Comparison of ENCODE assay signal across 10 cellular contexts in genomic region chr1:25837253-25837875, GRCh38. TPM values are rescaled to one million over a fixed set of nuclear protein-coding genes. Genes with fewer than 3 reads are reported as not detected.
DNase-seq lines count a peak whose midpoint lies in the region; ATAC-seq and TF ChIP-seq lines count a peak whose summit lies in the region.
"Had no signal": no experiment of that assay in that cellular context is flagged by ENCODE, and none has a peak within 500 bp of the region (broad histone marks: within the 10 kb centered on the region; RNA-seq: fewer than 3 reads in every experiment).

No MANE protein-coding gene starts in this region.

- H3K27ac Mint-ChIP-seq in effector memory CD8-positive, alpha-beta T cell: no peak overlapping the region
- no peak overlapping the region for H3K27ac Mint-ChIP-seq in activated naive CD8-positive, alpha-beta T cell treated with anti-CD3 and anti-CD28 coated beads for 36 hours

- no peaks in the 10 kb centered on the region for H4K20me1 ChIP-seq in hepatocyte (ENCODE audit: insufficient read depth, poor library complexity, severe bottlenecking)

- no peaks in the 10 kb centered on the region for H3K9me2 ChIP-seq in hepatocyte (replicated peaks; ENCODE audit: insufficient read depth)

- TF ChIP-seq CTCF in AG09309 (IDR thresholded peaks at IDR 0.05; ENCODE audit: control insufficient read depth, insufficient read depth, low read depth, low read length, missing control alignments) (peak; percentile 22), GM12874 (IDR thresholded peaks at IDR 0.05; ENCODE audit: insufficient read depth, low read depth, low read length) (peak; percentile 33; the same call in 1 of the 2 replicates), RWPE2 (IDR thresholded peaks at IDR 0.05; ENCODE audit: poor library complexity, severe bottlenecking) (peak; percentile 72), hepatocyte (IDR thresholded peaks at IDR 0.05; ENCODE audit: poor library complexity) (peak; percentile 55)

- DNase-seq in AG09309 (ENCODE audit: low read depth): no peak
- DNase-seq in RWPE2 (ENCODE audit: low spot score): no peak
- peak; percentile 49 for DNase-seq in hepatocyte (ENCODE audit: low spot score)
- DNase-seq in activated naive CD4-positive, alpha-beta T cell (lab: John Stamatoyannopoulos, UW): no peak
- no peak for DNase-seq in effector memory CD8-positive, alpha-beta T cell
- DNase-seq in activated naive CD8-positive, alpha-beta T cell treated with anti-CD3 and anti-CD28 coated beads for 36 hours: no peak
- DNase-seq: cerebellar nuclear complex, T1000 had no signal

- H3K9me3 ChIP-seq in RWPE2 (ENCODE audit: severe bottlenecking): no peaks in the 10 kb centered on the region
- no peaks in the 10 kb centered on the region for H3K9me3 ChIP-seq in hepatocyte (ENCODE audit: low read depth)

- H3K27me3 ChIP-seq in RWPE2 (ENCODE audit: insufficient read depth, poor library complexity, severe bottlenecking): no peaks in the 10 kb centered on the region
- no peaks in the 10 kb centered on the region for H3K27me3 ChIP-seq in hepatocyte

- no peaks in the 10 kb centered on the region for H3K27me3 Mint-ChIP-seq in effector memory CD8-positive, alpha-beta T cell
- H3K27me3 Mint-ChIP-seq in activated naive CD8-positive, alpha-beta T cell treated with anti-CD3 and anti-CD28 coated beads for 36 hours: no peaks in the 10 kb centered on the region

- no peak overlapping the region for H2AFZ ChIP-seq in hepatocyte

- peaks cover 6% of the 10 kb centered on the region for H3K79me2 ChIP-seq in hepatocyte

- H3K36me3 Mint-ChIP-seq in effector memory CD8-positive, alpha-beta T cell (ENCODE audit: insufficient read depth): peaks cover 14% of the 10 kb centered on the region
- peaks cover 22% of the 10 kb centered on the region for H3K36me3 Mint-ChIP-seq in activated naive CD8-positive, alpha-beta T cell treated with anti-CD3 and anti-CD28 coated beads for 36 hours

- H3K4me3 ChIP-seq in AG09309 (ENCODE audit: control insufficient read depth, low read depth, low read length): no peak overlapping the region
- H3K4me3 ChIP-seq in RWPE2 (ENCODE audit: severe bottlenecking): no peak overlapping the region
- H3K4me3 ChIP-seq in hepatocyte: no peak overlapping the region

- H3K36me3 ChIP-seq in RWPE2 (ENCODE audit: low read depth) (peaks cover 64% of the 10 kb centered on the region), hepatocyte (replicated peaks; ENCODE audit: insufficient read depth, low read depth) (no peaks in the 10 kb centered on the region)

- no peak overlapping the region for H3K4me3 Mint-ChIP-seq in effector memory CD8-positive, alpha-beta T cell
- no peak overlapping the region for H3K4me3 Mint-ChIP-seq in activated naive CD8-positive, alpha-beta T cell treated with anti-CD3 and anti-CD28 coated beads for 36 hours

- H3K9me3 Mint-ChIP-seq in effector memory CD8-positive, alpha-beta T cell: no peaks in the 10 kb centered on the region
- peaks cover 3% of the 10 kb centered on the region for H3K9me3 Mint-ChIP-seq in activated naive CD8-positive, alpha-beta T cell treated with anti-CD3 and anti-CD28 coated beads for 36 hours

- H3K27ac ChIP-seq in RWPE2 (ENCODE audit: poor library complexity, severe bottlenecking) (no peak overlapping the region), hepatocyte (no peak overlapping the region)

- ATAC-seq in RWPE2 (ENCODE audit: low read depth) (peak; percentile 65; the same call in 2 of the 3 replicates), GM19035 (IDR thresholded peaks at IDR 0.05; ENCODE audit: unreplicated experiment) (no peak)
- ATAC-seq in effector memory CD8-positive, alpha-beta T cell (replicated peaks): no peak

- H3K4me1 ChIP-seq in RWPE2 (ENCODE audit: insufficient read depth, poor library complexity, severe bottlenecking) (no peaks in the 10 kb centered on the region), hepatocyte (ENCODE audit: insufficient read depth) (no peaks in the 10 kb centered on the region)

- WGBS in hepatocyte (ENCODE audit: low lambda C conversion rate, missing lambda C conversion rate): 90% methylated on average over 1 of the region's 1 CpG

- H3K4me2 ChIP-seq in hepatocyte: no peak overlapping the region

- H3K4me1 Mint-ChIP-seq in effector memory CD8-positive, alpha-beta T cell (ENCODE audit: low read depth in 2 of 2): no peaks in the 10 kb centered on the region
- H3K4me1 Mint-ChIP-seq in activated naive CD8-positive, alpha-beta T cell treated with anti-CD3 and anti-CD28 coated beads for 36 hours: no peaks in the 10 kb centered on the region

RNA-seq across cellular contexts. Expression of gene MTFR1L, which starts 17.6 kb away (rescaled TPM):
- total RNA-seq in hepatocyte: 59.5 and 62.6 TPM in 2 replicates
- 90.7 and 103 TPM in 2 replicates for polyA plus RNA-seq in hepatocyte
- total RNA-seq in activated naive CD8-positive, alpha-beta T cell treated with anti-CD3 and anti-CD28 coated beads for 36 hours: 10 to 100 TPM; 23.3 to 23.4 TPM

RNA-seq across cellular contexts. Expression of gene AUNIP, which starts 21.9 kb away (rescaled TPM):
- 1.3 and 2.4 TPM in 2 replicates for total RNA-seq in hepatocyte
- 0.41 and 2.4 TPM in 2 replicates for polyA plus RNA-seq in hepatocyte
- 10 to 100 TPM; 12.1 to 15.1 TPM for total RNA-seq in activated naive CD8-positive, alpha-beta T cell treated with anti-CD3 and anti-CD28 coated beads for 36 hours

RNA-seq across cellular contexts. Expression of gene SELENON, which starts 37.4 kb away (rescaled TPM):
- 18.5 and 26.7 TPM in 2 replicates for total RNA-seq in hepatocyte
- polyA plus RNA-seq in hepatocyte: 37.7 and 39.5 TPM in 2 replicates
- 10 to 100 TPM; 15.0 to 15.6 TPM for total RNA-seq in activated naive CD8-positive, alpha-beta T cell treated with anti-CD3 and anti-CD28 coated beads for 36 hours

RNA-seq across cellular contexts. Expression of gene PAQR7, which starts 38.1 kb away (rescaled TPM):
- 21.5 and 27.0 TPM in 2 replicates for total RNA-seq in hepatocyte
- polyA plus RNA-seq in hepatocyte: 3.3 and 4.8 TPM in 2 replicates
- total RNA-seq in activated naive CD8-positive, alpha-beta T cell treated with anti-CD3 and anti-CD28 coated beads for 36 hours: 1 to 10 TPM; 8.6 to 9.2 TPM

Comparison
In these comparisons a context has a peak if more than half of its experiments do, and no peak if none do; other contexts are left out.
1. CTCF ChIP-seq: peak in every context shown above with its lines; median percentile 72 in RWPE2; 55 in hepatocyte; 33 in GM12874; 22 in AG09309.